13 cellular contexts compared by ENCODE assay signal in the genomic region with DNA sequence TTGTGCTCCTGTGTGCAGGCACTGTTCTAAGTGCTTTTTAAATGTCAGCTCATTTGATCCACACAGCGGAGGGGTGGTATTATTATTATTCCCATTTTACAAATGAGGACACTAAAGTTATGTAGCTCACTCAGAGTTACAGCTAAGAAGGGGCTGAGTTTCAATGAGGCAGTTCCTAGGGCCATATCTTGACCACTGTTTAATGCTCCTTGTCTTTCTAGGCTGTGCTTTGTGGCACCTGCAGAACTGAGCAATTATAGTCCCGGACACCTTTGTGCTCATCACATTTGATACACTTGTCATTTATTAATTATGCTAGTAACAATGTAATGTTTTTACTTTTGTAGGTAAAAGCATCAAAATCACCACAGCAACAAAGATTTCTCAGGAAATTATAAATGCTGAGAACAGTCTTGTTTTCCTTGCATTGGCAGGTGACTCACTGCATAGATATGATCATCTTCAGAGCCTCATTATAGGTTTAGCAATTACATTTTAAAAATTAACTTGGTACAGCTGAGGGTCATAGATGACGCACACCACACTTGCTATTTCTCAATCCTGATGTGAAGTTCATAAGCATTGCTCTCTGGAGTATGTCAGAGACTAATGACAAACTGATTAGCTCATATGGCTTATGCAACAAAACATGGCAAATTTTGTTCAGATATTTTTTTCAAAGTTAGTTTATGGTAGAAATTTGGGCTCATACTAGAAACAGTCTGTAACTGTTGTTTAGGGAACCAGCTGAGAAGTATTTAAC.
A peak's percentile ranks its signal among the peaks of the same experiment; 100 is the strongest.
DNase-seq lines count a peak whose midpoint lies in the region; ATAC-seq and TF ChIP-seq lines count a peak whose summit lies in the region.
"Had no signal": no experiment of that assay in that cellular context is flagged by ENCODE, and none has a peak within 500 bp of the region (broad histone marks: within the 10 kb centered on the region; RNA-seq: fewer than 3 reads in every experiment).

No MANE protein-coding gene starts in this region.

- in situ Hi-C loops in mammary epithelial cell (cut with MboI; ENCODE audit: low sequenced_read_pairs in 2 of 2), result loop anchor here in 1 of 2 donors (5.0 to 10.0 kb wide), 2 partner anchors 39 to 168 kb away; no protein-coding TSS in a partner anchor

- no peaks in the 10 kb centered on the region for H4K20me1 ChIP-seq in mammary epithelial cell (ENCODE audit: insufficient read depth, low read length)

- no peak overlapping the region for H2AFZ ChIP-seq in mammary epithelial cell (ENCODE audit: low read depth, low read length)

- no peak for ATAC-seq in GM19324 (IDR thresholded peaks at IDR 0.05; ENCODE audit: low FRiP score, unreplicated experiment)
- ATAC-seq: natural killer cell had no signal

- H3K4me1 ChIP-seq in mammary epithelial cell (ENCODE audit: insufficient read depth, low read length) (peaks cover 13% of the 10 kb centered on the region), liver (ENCODE audit: control insufficient read depth in 4 of 4, insufficient read depth in 4 of 4, low read length in 3 of 4) (peaks cover 0 to 5% (median under 1%) of the 10 kb centered on the region in 4 donors)
- H3K4me1 ChIP-seq: SJSA1 had no signal

- H3K9me3 ChIP-seq in mammary epithelial cell (replicated peaks; ENCODE audit: insufficient read depth, low read length), result no peaks in the 10 kb centered on the region
- H3K9me3 ChIP-seq in liver (ENCODE audit: control insufficient read depth in 4 of 4, low read length in 3 of 4), result no peaks in the 10 kb centered on the region
- H3K9me3 ChIP-seq: SJSA1 had no signal

- peak in 1 of 2 donors; percentile 29 for TF ChIP-seq RAD21 in liver (IDR thresholded peaks at IDR 0.05)

- TF ChIP-seq CTCF in mammary epithelial cell (conservative IDR thresholded peaks at IDR 0.05 in 1 of 2, IDR thresholded peaks at IDR 0.05 in 1 of 2; ENCODE audit: extremely low read depth in 1 of 2, insufficient read depth in 1 of 2, low read depth in 1 of 2, low read length in 2 of 2) (no peak), liver (IDR thresholded peaks at IDR 0.05; ENCODE audit: low read depth, low read length, missing input control) (no peak)

- H3K27me3 ChIP-seq in mammary epithelial cell (ENCODE audit: insufficient read depth, low read length) (no peaks in the 10 kb centered on the region), liver (ENCODE audit: control insufficient read depth in 4 of 4, insufficient read depth in 4 of 4, low read length in 3 of 4) (no peaks in the 10 kb centered on the region)

- H3K9ac ChIP-seq in mammary epithelial cell (ENCODE audit: insufficient read depth, low read length), result peak overlapping the region; percentile 58
- H3K9ac ChIP-seq in liver (ENCODE audit: low read depth in 1 of 2, low read length in 2 of 2), result no peak overlapping the region

- WGBS in mammary epithelial cell (ENCODE audit: low coverage, missing lambda C conversion rate), result 47% methylated on average over 3 of the region's 3 CpGs
- WGBS in liver, result 62% methylated on average over 3 of the region's 3 CpGs

- dilution Hi-C loops in mammary epithelial cell (cut with HindIII; ENCODE audit: low sequenced_read_pairs), result no loop called here

- H3K4me2 ChIP-seq in mammary epithelial cell (ENCODE audit: insufficient read depth, low read depth, low read length), result no peak overlapping the region

- H3K36me3 ChIP-seq in mammary epithelial cell (ENCODE audit: insufficient read depth, low read length) (no peaks in the 10 kb centered on the region), liver (ENCODE audit: control insufficient read depth in 4 of 4, insufficient read depth in 3 of 4, low read depth in 1 of 4, low read length in 3 of 4) (no peaks in the 10 kb centered on the region)
- H3K36me3 ChIP-seq: SJSA1 had no signal

- intact Hi-C loops in mammary epithelial cell (cut with micrococcal nuclease), result loop anchor here (2.0 to 5.0 kb wide), 2 partner anchors 36 to 46 kb away; no protein-coding TSS in a partner anchor

- POLR2A ChIA-PET in HEK293T (lab: Yijun Ruan, JAX), result interaction anchor here (0.9 kb wide), 1 partner anchor 22 kb away, joined by 3 read pairs; no protein-coding TSS in a partner anchor

- DNase-seq in AG20443 (ENCODE audit: low spot score) (peak; percentile 60), LHCN-M2 (ENCODE audit: low read depth) (peak; percentile 74), mammary epithelial cell (peak; percentile 92), NCI-H446 treated with DMSO at 0.1 percent for 48 hours (lab: John Stamatoyannopoulos, UW) (no peak), SIG-M5 treated with dmso at 0.1 percent for 504 hours (lab: John Stamatoyannopoulos, UW; ENCODE audit: unreplicated experiment) (no peak), HEK293T (ENCODE audit: extremely low spot score) (no peak)
- DNase-seq: activated T-cell treated with anti-CD3 and anti-CD28 coated beads, Interleukin-2, amount 50 U/mL, for 72 hours; DND-41; natural killer cell; NCI-H1092 treated with DMSO at 0.1 percent for 48 hours had no signal

- H3K4me3 ChIP-seq in mammary epithelial cell (replicated peaks in 1 of 3; ENCODE audit: insufficient read depth in 1 of 3, low read depth in 2 of 3, low read length in 3 of 3) (no peak overlapping the region), liver (ENCODE audit: low read depth in 1 of 3, low read length in 3 of 3) (no peak overlapping the region)
- H3K4me3 ChIP-seq: SJSA1 had no signal

- TSS peak; percentile 52 for BruUV-seq in mammary epithelial cell (replicated peaks; lab: Mats Ljungman, UMichigan)

- peak overlapping the region; percentile 80 for H3K27ac ChIP-seq in mammary epithelial cell (ENCODE audit: insufficient read depth, low read depth, low read length)
- H3K27ac ChIP-seq in liver (ENCODE audit: low read depth in 1 of 2, low read length in 2 of 2), result peak overlapping the region; percentile 43 to 49
- H3K27ac ChIP-seq: SJSA1 had no signal

- H3K79me2 ChIP-seq in mammary epithelial cell (ENCODE audit: insufficient read depth, low read length), result no peaks in the 10 kb centered on the region

- CTCF ChIA-PET in mammary epithelial cell (lab: Charles Lee; ENCODE audit: low non-redundant PET) (interaction anchor here (0.6 to 1.0 kb wide), 4 partner anchors 46 to 193 kb away, joined by 3 to 7 read pairs (median 3); no protein-coding TSS in a partner anchor), HEK293T (lab: Yijun Ruan, JAX) (no interaction called here)

TF ChIP-seq in liver, 16 proteins besides CTCF, POLR2A, EP300 and RAD21 (continues in another document):
- peak; percentile 68 for TF ChIP-seq YY1 (IDR thresholded peaks at IDR 0.05)
- TF ChIP-seq FOXA2 (IDR thresholded peaks at IDR 0.05), result no peak
- TF ChIP-seq, protein P1, sequence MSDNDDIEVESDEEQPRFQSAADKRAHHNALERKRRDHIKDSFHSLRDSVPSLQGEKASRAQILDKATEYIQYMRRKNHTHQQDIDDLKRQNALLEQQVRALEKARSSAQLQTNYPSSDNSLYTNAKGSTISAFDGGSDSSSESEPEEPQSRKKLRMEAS (IDR thresholded peaks at IDR 0.05), result no peak
- TF ChIP-seq, protein P2, sequence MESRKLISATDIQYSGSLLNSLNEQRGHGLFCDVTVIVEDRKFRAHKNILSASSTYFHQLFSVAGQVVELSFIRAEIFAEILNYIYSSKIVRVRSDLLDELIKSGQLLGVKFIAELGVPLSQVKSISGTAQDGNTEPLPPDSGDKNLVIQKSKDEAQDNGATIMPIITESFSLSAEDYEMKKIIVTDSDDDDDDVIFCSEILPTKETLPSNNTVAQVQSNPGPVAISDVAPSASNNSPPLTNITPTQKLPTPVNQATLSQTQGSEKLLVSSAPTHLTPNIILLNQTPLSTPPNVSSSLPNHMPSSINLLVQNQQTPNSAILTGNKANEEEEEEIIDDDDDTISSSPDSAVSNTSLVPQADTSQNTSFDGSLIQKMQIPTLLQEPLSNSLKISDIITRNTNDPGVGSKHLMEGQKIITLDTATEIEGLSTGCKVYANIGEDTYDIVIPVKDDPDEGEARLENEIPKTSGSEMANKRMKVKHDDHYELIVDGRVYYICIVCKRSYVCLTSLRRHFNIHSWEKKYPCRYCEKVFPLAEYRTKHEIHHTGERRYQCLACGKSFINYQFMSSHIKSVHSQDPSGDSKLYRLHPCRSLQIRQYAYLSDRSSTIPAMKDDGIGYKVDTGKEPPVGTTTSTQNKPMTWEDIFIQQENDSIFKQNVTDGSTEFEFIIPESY (IDR thresholded peaks at IDR 0.05), result no peak
- TF ChIP-seq EGR1 (IDR thresholded peaks at IDR 0.05; ENCODE audit: low read depth in 2 of 2), result no peak
- peak; percentile 14 for TF ChIP-seq FOXA1 (IDR thresholded peaks at IDR 0.05)
- no peak for TF ChIP-seq NR2F2 (IDR thresholded peaks at IDR 0.05)
- TF ChIP-seq HNF4G (IDR thresholded peaks at IDR 0.05), result no peak
- peak; percentile 37 to 75 for TF ChIP-seq RXRA (IDR thresholded peaks at IDR 0.05)
- peak; percentile 24 for TF ChIP-seq SP1 (IDR thresholded peaks at IDR 0.05)

TF ChIP-seq in HEK293T, 16 proteins besides CTCF, POLR2A, EP300 and RAD21:
- TF ChIP-seq ZNF384 (IDR thresholded peaks at IDR 0.05) (no peak), HDGF (IDR thresholded peaks at IDR 0.05; ENCODE audit: borderline replicate concordance) (no peak), ELF4 (IDR thresholded peaks at IDR 0.05) (no peak), FOXK2 (IDR thresholded peaks at IDR 0.05) (no peak), BHLHE40 (IDR thresholded peaks at IDR 0.05; ENCODE audit: borderline replicate concordance) (no peak), NFRKB (IDR thresholded peaks at IDR 0.05) (no peak), SP1 (IDR thresholded peaks at IDR 0.05) (no peak), FOXM1 (IDR thresholded peaks at IDR 0.05; ENCODE audit: borderline replicate concordance) (no peak)

Comparison
In these comparisons a context has a peak if more than half of its experiments do, and no peak if none do; other contexts are left out.
1. DNase-seq: peak in AG20443 (single experiment), LHCN-M2 (single experiment) and mammary epithelial cell (single experiment); none in NCI-H446 treated with DMSO at 0.1 percent for 48 hours (single experiment), SIG-M5 treated with dmso at 0.1 percent for 504 hours (single experiment) and HEK293T (single experiment).